ENCODE assay signal across 17 cellular contexts in genomic region chr3:13492048-13492447, GRCh38. TPM values are rescaled to one million over a fixed set of nuclear protein-coding genes. Genes with fewer than 3 reads are reported as not detected.
A peak's percentile ranks its signal among the peaks of the same experiment; 100 is the strongest.
DNase-seq lines count a peak whose midpoint lies in the region; ATAC-seq, FAIRE-seq and TF ChIP-seq lines count a peak whose summit lies in the region.
"Had no signal": no experiment of that assay in that cellular context is flagged by ENCODE, and none has a peak within 500 bp of the region (broad histone marks: within the 10 kb centered on the region; RNA-seq: fewer than 3 reads in every experiment).

No MANE protein-coding gene starts in this region.

- no peak overlapping the region for H2AFZ ChIP-seq in K562 (ENCODE audit: low read depth, low read length)

- no peak overlapping the region for H3K4me3 Mint-ChIP-seq in CD14-positive monocyte

- TF ChIP-seq CTCF in CD14-positive monocyte (IDR thresholded peaks at IDR 0.05) (no peak), K562 (IDR thresholded peaks at IDR 0.05 in 2 of 3, conservative IDR thresholded peaks at IDR 0.05 in 1 of 3; ENCODE audit: insufficient read depth in 2 of 3, low read depth in 1 of 3, low read length in 3 of 3) (no peak), spleen (IDR thresholded peaks at IDR 0.05 in 8 of 11, conservative IDR thresholded peaks at IDR 0.05 in 3 of 11) (no peak)

- no peak for TF ChIP-seq EP300 in K562 (IDR thresholded peaks at IDR 0.05; ENCODE audit: low read length)

- intact Hi-C loops in CD14-positive monocyte (cut with micrococcal nuclease) (no loop called here), K562 (cut with micrococcal nuclease) (no loop called here), spleen (cut with DNase I; ENCODE audit: low total_unique reads) (no loop called here)

- no peaks in the 10 kb centered on the region for H3K79me2 ChIP-seq in K562 (ENCODE audit: control insufficient read depth, insufficient read depth, low read length)

- no peak for FAIRE-seq in K562 (lab: Jason Lieb, UNC)

- in situ Hi-C loops in K562 (cut with MboI) = loop anchor here (10.0 kb wide), 1 partner anchor 393 kb away; the partner anchor contains the start of gene WNT7A

- H3K9me1 ChIP-seq in K562 (ENCODE audit: control insufficient read depth, insufficient read depth, low read length) = no peaks in the 10 kb centered on the region

- no peak for ATAC-seq in K562
- ATAC-seq in HG02970 (IDR thresholded peaks at IDR 0.05; ENCODE audit: low FRiP score, unreplicated experiment) = no peak
- ATAC-seq in HG02642 (IDR thresholded peaks at IDR 0.05; ENCODE audit: poor library complexity, unreplicated experiment) = no peak

- peaks cover 18 to 26% of the 10 kb centered on the region in 2 donors for H3K36me3 Mint-ChIP-seq in CD14-positive monocyte

- no TSS peak for BruUV-seq in K562 (replicated peaks; lab: Mats Ljungman, UMichigan)

- no peak for TF ChIP-seq POLR2A in K562 (conservative IDR thresholded peaks at IDR 0.05)
- no peak for TF ChIP-seq POLR2A in spleen (IDR thresholded peaks at IDR 0.05)

- H4K20me1 ChIP-seq in K562 (replicated peaks; ENCODE audit: control insufficient read depth, insufficient read depth, low read length) = peaks cover 20% of the 10 kb centered on the region
- H4K20me1 ChIP-seq: BLaER1 had no signal

- H3K4me3 ChIP-seq in K562 (no peak overlapping the region), spleen (no peak overlapping the region)
- H3K4me3 ChIP-seq: BLaER1 had no signal

- H3K4me2 ChIP-seq in K562 (ENCODE audit: insufficient read depth, low read length) = no peak overlapping the region
- H3K4me2 ChIP-seq: BLaER1 had no signal

- H3K27ac ChIP-seq in K562 (ENCODE audit: extremely low read depth, low read depth, low read length) (no peak overlapping the region), layer of hippocampus (ENCODE audit: low read depth, low read length) (peak overlapping the region; percentile 92), spleen (no peak overlapping the region)
- H3K27ac ChIP-seq: BLaER1 had no signal

- peaks cover 10% of the 10 kb centered on the region for H3K4me1 Mint-ChIP-seq in CD14-positive monocyte

- no peaks in the 10 kb centered on the region for H3K27me3 ChIP-seq in K562 (ENCODE audit: control insufficient read depth in 2 of 2, insufficient read depth in 2 of 2, low read length in 2 of 2)
- H3K27me3 ChIP-seq in layer of hippocampus (ENCODE audit: control insufficient read depth, insufficient read depth, low read length) = no peaks in the 10 kb centered on the region
- no peaks in the 10 kb centered on the region for H3K27me3 ChIP-seq in spleen (replicated peaks in 1 of 7)
- H3K27me3 ChIP-seq: BLaER1 had no signal

- peak; percentile 35 for DNase-seq in CD14-positive monocyte (ENCODE audit: low spot score)
- no peak for DNase-seq in K562 (ENCODE audit: extremely low read depth in 1 of 4, low spot score in 3 of 4)
- peak; percentile 51 for DNase-seq in spleen
- no peak for DNase-seq in SHP77 (lab: John Stamatoyannopoulos, UW)
- DNase-seq: DMS79, GOT3, KG1, NCI-H1417, NCI-H187, NCI-H2107, NCI-H510A, NCI-H748 treated with DMSO at 0.1 percent for 48 hours had no signal

- H3K9ac ChIP-seq in K562 (ENCODE audit: insufficient read depth in 1 of 2, low read depth in 2 of 2, low read length in 2 of 2) = no peak overlapping the region; a peak in 1 of 4 replicates
- H3K9ac ChIP-seq: BLaER1 had no signal

- H3K36me3 ChIP-seq in K562 (ENCODE audit: control insufficient read depth, insufficient read depth, low read length) = no peaks in the 10 kb centered on the region
- peaks cover 0 to 8% (median 2%) of the 10 kb centered on the region in 6 donors for H3K36me3 ChIP-seq in spleen
- H3K36me3 ChIP-seq: BLaER1 had no signal

- CTCF ChIA-PET in K562 (lab: Yijun Ruan, JAX; ENCODE audit: low intra/inter-chr PET ratio) = no interaction called here

- 62% methylated on average over 6 of the region's 6 CpGs for WGBS in K562 (ENCODE audit: insufficient coverage, low coverage, missing lambda C conversion rate)
- WGBS in spleen, 5 donors = 81 to 98% (median 94%) methylated on average over 6 of the region's 6 CpGs

- H3K9me3 ChIP-seq in K562 (replicated peaks; ENCODE audit: control insufficient read depth, insufficient read depth, low read depth, low read length) (no peaks in the 10 kb centered on the region), spleen (no peaks in the 10 kb centered on the region)

- no peak overlapping the region for H3K27ac Mint-ChIP-seq in CD14-positive monocyte

- H3K27me3 Mint-ChIP-seq in CD14-positive monocyte (ENCODE audit: low read depth in 3 of 3) = peaks cover 0 to 1% (median 0%) of the 10 kb centered on the region in 3 donors

- POLR2A ChIA-PET in K562 (lab: Yijun Ruan, JAX) = interaction anchor here (0.6 kb wide), 1 partner anchor 389 kb away, joined by 3 read pairs; no protein-coding TSS in a partner anchor

- peaks cover 0 to 2% (median 0%) of the 10 kb centered on the region in 7 donors for H3K9me3 Mint-ChIP-seq in CD14-positive monocyte

- H3K4me1 ChIP-seq in K562 (replicated peaks in 1 of 2; ENCODE audit: control insufficient read depth in 2 of 2, insufficient read depth in 2 of 2, low read length in 2 of 2) = peaks cover 0 to 16% of the 10 kb centered on the region in 2 experiments; a peak in 3 of 5 replicates
- H3K4me1 ChIP-seq in spleen = peaks cover 0 to 16% (median 7%) of the 10 kb centered on the region in 6 donors
- H3K4me1 ChIP-seq: BLaER1 had no signal

- no peak for TF ChIP-seq RAD21 in K562 (CRISPR knock-in tag; conservative IDR thresholded peaks at IDR 0.05 in 1 of 2, IDR thresholded peaks at IDR 0.05 in 1 of 2)

TF ChIP-seq in K562, 482 proteins besides CTCF, POLR2A, EP300 and RAD21:
- TF ChIP-seq NRF1 (conservative IDR thresholded peaks at IDR 0.05 in 1 of 2, IDR thresholded peaks at IDR 0.05 in 1 of 2) = no peak
- TF ChIP-seq ZNF507 (tag; conservative IDR thresholded peaks at IDR 0.05) = no peak
- TF ChIP-seq ZKSCAN1 (IDR thresholded peaks at IDR 0.05; ENCODE audit: low read depth, low read length) = peak; percentile 73
TF ChIP-seq in K562: peak in this region for 1.

RNA-seq across cellular contexts. Expression of gene HDAC11, which starts 11.9 kb away (rescaled TPM):
- polyA plus RNA-seq in CD14-positive monocyte = 1 to 10 TPM; 2.9 to 3.5 TPM
- 2.7 and 8.1 TPM in 2 replicates for total RNA-seq in K562 (2011; cell fraction: chromatin; rRNA removed; ENCODE audit: low replicate concordance)
- total RNA-seq in K562 (2011; cell fraction: nucleolus; rRNA removed) = 7.7 and 8.8 TPM in 2 replicates
- total RNA-seq in K562 (2011; cell fraction: nucleoplasm; rRNA removed) = 5.1 and 6.9 TPM in 2 replicates
- total RNA-seq in K562 (2014; rRNA removed) = 4.1 and 8.2 TPM in 2 replicates
- 2.5 and 3.1 TPM in 2 replicates for total RNA-seq in K562 (2014; rRNA removed; fragmentation: Illumina TruSeq; extraction: Trizol)
- total RNA-seq in K562 (2015; rRNA removed; fragmentation: Illumina TruSeq; extraction: Trizol) = 4.6 TPM in 2 replicates
- 4.6 and 6.0 TPM in 2 replicates for total RNA-seq in K562 (2021)
- 4.6 and 6.4 TPM in 2 replicates for polyA plus RNA-seq in K562 (2011; rRNA removed)
- 6.6 and 7.2 TPM in 2 replicates for polyA plus RNA-seq in K562 (2011; cell fraction: cytosol; rRNA removed)
- polyA plus RNA-seq in K562 (2011; cell fraction: nucleus; rRNA removed) = 4.0 and 4.1 TPM in 2 replicates
- polyA plus RNA-seq in K562 (2012) = 6.2 and 9.2 TPM in 2 replicates
- 4.5 and 4.9 TPM in 2 replicates for polyA plus RNA-seq in K562 (2014; fragmentation: Illumina TruSeq; extraction: Trizol)
- 1 to 10 TPM in 1 of 2 experiments, under 1 TPM in 1; 0.60 to 1.2 TPM for polyA plus RNA-seq in K562 (2014; fragmentation: Nextera tagmentation; extraction: Ambion mirVana)
- polyA plus RNA-seq in K562 (2014; rRNA removed) = 5.0 and 7.9 TPM in 2 replicates
- polyA minus RNA-seq in K562 (2011; rRNA and poly(A)+ RNA removed) = 3.7 and 4.3 TPM in 2 replicates
- polyA minus RNA-seq in K562 (2011; cell fraction: cytosol; rRNA and poly(A)+ RNA removed) = 2.7 and 3.1 TPM in 2 replicates
- 2.4 and 4.4 TPM in 2 replicates for polyA minus RNA-seq in K562 (2011; cell fraction: nucleus; rRNA and poly(A)+ RNA removed)
- total RNA-seq in spleen = 10 to 100 TPM in 2 of 7 donors, 1 to 10 TPM in 5; 4.2 to 11.2 (median 6.3) TPM
- 1 to 10 TPM; 2.5 to 6.5 (median 3.3) TPM for polyA plus RNA-seq in spleen

RNA-seq across cellular contexts. Expression of gene FBLN2, which starts 56.9 kb away (rescaled TPM):
- polyA plus RNA-seq in CD14-positive monocyte (not detected), K562 (2011; rRNA removed) (0.10 and 0.14 TPM in 2 replicates), K562 (2014; fragmentation: Illumina TruSeq; extraction: Trizol) (not detected in 2 replicates), K562 (2014; fragmentation: Nextera tagmentation; extraction: Ambion mirVana) (not detected), K562 (2014; rRNA removed) (0.03 TPM in 1 of 2 replicates, not detected in the other), spleen (10 to 100 TPM in 1 of 3 donors, 1 to 10 TPM in 2; 8.9 to 15.9 (median 9.1) TPM)
- 0.32 and 0.72 TPM in 2 replicates for total RNA-seq in K562 (2011; cell fraction: chromatin; rRNA removed; ENCODE audit: low replicate concordance)
- 0.53 and 1.5 TPM in 2 replicates for total RNA-seq in K562 (2011; cell fraction: nucleolus; rRNA removed)
- total RNA-seq in K562 (2011; cell fraction: nucleoplasm; rRNA removed) = 0.15 and 0.23 TPM in 2 replicates
- total RNA-seq in K562 (2014; rRNA removed) (not detected in 2 replicates), K562 (2014; rRNA removed; fragmentation: Illumina TruSeq; extraction: Trizol) (not detected in 2 replicates), K562 (2015; rRNA removed; fragmentation: Illumina TruSeq; extraction: Trizol) (not detected in 2 replicates), K562 (2021) (0.04 and 0.13 TPM in 2 replicates), spleen (10 to 100 TPM in 4 of 7 donors, 1 to 10 TPM in 3; 6.1 to 28.2 (median 17.4) TPM)
- polyA plus RNA-seq in K562 (2011; cell fraction: cytosol; rRNA removed) = 0.18 and 0.64 TPM in 2 replicates
- polyA plus RNA-seq in K562 (2011; cell fraction: nucleus; rRNA removed) = 0.11 and 0.82 TPM in 2 replicates
- polyA plus RNA-seq in K562 (2012) = 0.04 and 0.08 TPM in 2 replicates
- polyA minus RNA-seq in K562 (2011; rRNA and poly(A)+ RNA removed) = 0.21 TPM in 1 of 2 replicates, not detected in the other
- polyA minus RNA-seq in K562 (2011; cell fraction: cytosol; rRNA and poly(A)+ RNA removed) = 0.19 TPM in 1 of 2 replicates, not detected in the other
- 0.11 and 0.13 TPM in 2 replicates for polyA minus RNA-seq in K562 (2011; cell fraction: nucleus; rRNA and poly(A)+ RNA removed)
- total RNA-seq: OCI-LY7 had no signal

Comparison
In these comparisons a context has a peak if more than half of its experiments do, and no peak if none do; other contexts are left out.
1. DNase-seq: peak in CD14-positive monocyte (single experiment) and spleen (single experiment); none in K562 (0 of 4) and SHP77 (0 of 2).
2. RNA of gene FBLN2, which starts 56.9 kb away (polyA plus RNA-seq): 8.9 to 15.9 TPM in spleen; not detected in CD14-positive monocyte and 0.03 to 0.82 TPM in K562; every median in the first group is over 4 times any median in the second.